In the genomic region with DNA sequence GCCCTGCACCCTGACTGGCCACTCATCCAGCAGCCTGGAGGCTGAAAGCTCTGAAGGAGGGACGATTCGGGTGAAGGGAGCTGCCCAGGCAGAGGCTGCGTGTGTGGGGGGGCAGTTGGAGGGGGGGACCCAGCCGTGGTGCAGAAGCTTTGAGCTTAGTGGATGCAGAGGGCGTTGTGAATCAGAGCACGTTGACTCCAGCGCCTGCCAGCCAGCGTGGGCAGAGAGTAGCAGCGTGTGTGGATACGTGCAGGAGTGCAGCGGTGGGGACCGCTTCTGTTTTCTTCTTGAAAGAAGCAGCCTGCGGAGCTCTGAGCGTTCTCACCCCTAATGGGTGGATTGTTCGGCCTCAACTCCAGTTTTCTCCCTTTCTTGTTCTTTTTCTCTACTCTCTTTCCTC, we compare ENCODE assay signal across 2 cellular contexts.
TF ChIP-seq lines count a peak whose summit lies in the region.

No MANE protein-coding gene starts in this region.

TF ChIP-seq in H1, 55 proteins besides CTCF, POLR2A, EP300 and RAD21:
- no peak for TF ChIP-seq SIN3A (conservative IDR thresholded peaks at IDR 0.05 in 1 of 2, IDR thresholded peaks at IDR 0.05 in 1 of 2; ENCODE audit: low read depth in 1 of 2, low read length in 2 of 2)
- TF ChIP-seq POU5F1 (IDR thresholded peaks at IDR 0.05; ENCODE audit: low read depth, low read length): no peak
- TF ChIP-seq CREB1 (IDR thresholded peaks at IDR 0.05): no peak
- no peak for TF ChIP-seq TAF7 (optimal IDR thresholded peaks at IDR 0.05; ENCODE audit: borderline replicate concordance, low read depth, low read length)
- TF ChIP-seq, protein P1, sequence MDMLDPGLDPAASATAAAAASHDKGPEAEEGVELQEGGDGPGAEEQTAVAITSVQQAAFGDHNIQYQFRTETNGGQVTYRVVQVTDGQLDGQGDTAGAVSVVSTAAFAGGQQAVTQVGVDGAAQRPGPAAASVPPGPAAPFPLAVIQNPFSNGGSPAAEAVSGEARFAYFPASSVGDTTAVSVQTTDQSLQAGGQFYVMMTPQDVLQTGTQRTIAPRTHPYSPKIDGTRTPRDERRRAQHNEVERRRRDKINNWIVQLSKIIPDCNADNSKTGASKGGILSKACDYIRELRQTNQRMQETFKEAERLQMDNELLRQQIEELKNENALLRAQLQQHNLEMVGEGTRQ (IDR thresholded peaks at IDR 0.05; ENCODE audit: low read length): no peak
- TF ChIP-seq, protein P2, sequence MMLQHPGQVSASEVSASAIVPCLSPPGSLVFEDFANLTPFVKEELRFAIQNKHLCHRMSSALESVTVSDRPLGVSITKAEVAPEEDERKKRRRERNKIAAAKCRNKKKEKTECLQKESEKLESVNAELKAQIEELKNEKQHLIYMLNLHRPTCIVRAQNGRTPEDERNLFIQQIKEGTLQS (IDR thresholded peaks at IDR 0.05; ENCODE audit: insufficient read depth, low read depth, low read length): no peak
- no peak for TF ChIP-seq KDM5A (IDR thresholded peaks at IDR 0.05; ENCODE audit: low read length)
- TF ChIP-seq EGR1 (IDR thresholded peaks at IDR 0.05; ENCODE audit: borderline replicate concordance, low read depth, low read length): no peak
- TF ChIP-seq SAP30 (IDR thresholded peaks at IDR 0.05; ENCODE audit: insufficient read depth, insufficient replicate concordance, low read length): no peak
- TF ChIP-seq FOSL1 (IDR thresholded peaks at IDR 0.05; ENCODE audit: insufficient read depth, low read depth, low read length): no peak
- TF ChIP-seq YY1 (IDR thresholded peaks at IDR 0.05; ENCODE audit: low read depth, low read length): no peak
- no peak for TF ChIP-seq RBBP5 (IDR thresholded peaks at IDR 0.05; ENCODE audit: borderline replicate concordance, low read depth, low read length)
- TF ChIP-seq TCF12 (IDR thresholded peaks at IDR 0.05; ENCODE audit: low read depth, low read length): no peak
- no peak for TF ChIP-seq CHD2 (IDR thresholded peaks at IDR 0.05; ENCODE audit: low read length)

TF ChIP-seq in HepG2, 621 proteins besides CTCF, POLR2A, EP300 and RAD21:
- TF ChIP-seq, protein P3, sequence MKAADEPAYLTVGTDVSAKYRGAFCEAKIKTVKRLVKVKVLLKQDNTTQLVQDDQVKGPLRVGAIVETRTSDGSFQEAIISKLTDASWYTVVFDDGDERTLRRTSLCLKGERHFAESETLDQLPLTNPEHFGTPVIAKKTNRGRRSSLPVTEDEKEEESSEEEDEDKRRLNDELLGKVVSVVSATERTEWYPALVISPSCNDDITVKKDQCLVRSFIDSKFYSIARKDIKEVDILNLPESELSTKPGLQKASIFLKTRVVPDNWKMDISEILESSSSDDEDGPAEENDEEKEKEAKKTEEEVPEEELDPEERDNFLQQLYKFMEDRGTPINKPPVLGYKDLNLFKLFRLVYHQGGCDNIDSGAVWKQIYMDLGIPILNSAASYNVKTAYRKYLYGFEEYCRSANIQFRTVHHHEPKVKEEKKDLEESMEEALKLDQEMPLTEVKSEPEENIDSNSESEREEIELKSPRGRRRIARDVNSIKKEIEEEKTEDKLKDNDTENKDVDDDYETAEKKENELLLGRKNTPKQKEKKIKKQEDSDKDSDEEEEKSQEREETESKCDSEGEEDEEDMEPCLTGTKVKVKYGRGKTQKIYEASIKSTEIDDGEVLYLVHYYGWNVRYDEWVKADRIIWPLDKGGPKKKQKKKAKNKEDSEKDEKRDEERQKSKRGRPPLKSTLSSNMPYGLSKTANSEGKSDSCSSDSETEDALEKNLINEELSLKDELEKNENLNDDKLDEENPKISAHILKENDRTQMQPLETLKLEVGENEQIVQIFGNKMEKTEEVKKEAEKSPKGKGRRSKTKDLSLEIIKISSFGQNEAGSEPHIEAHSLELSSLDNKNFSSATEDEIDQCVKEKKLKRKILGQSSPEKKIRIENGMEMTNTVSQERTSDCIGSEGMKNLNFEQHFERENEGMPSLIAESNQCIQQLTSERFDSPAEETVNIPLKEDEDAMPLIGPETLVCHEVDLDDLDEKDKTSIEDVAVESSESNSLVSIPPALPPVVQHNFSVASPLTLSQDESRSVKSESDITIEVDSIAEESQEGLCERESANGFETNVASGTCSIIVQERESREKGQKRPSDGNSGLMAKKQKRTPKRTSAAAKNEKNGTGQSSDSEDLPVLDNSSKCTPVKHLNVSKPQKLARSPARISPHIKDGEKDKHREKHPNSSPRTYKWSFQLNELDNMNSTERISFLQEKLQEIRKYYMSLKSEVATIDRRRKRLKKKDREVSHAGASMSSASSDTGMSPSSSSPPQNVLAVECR (CRISPR knock-in tag; IDR thresholded peaks at IDR 0.05; ENCODE audit: borderline replicate concordance): no peak
- TF ChIP-seq KLF12 (CRISPR knock-in tag; IDR thresholded peaks at IDR 0.05; ENCODE audit: borderline replicate concordance): no peak
- no peak for TF ChIP-seq MEF2D (CRISPR knock-in tag; IDR thresholded peaks at IDR 0.05)
- no peak for TF ChIP-seq SP140L (CRISPR knock-in tag; IDR thresholded peaks at IDR 0.05; ENCODE audit: borderline replicate concordance)
- no peak for TF ChIP-seq PHF20 (CRISPR knock-in tag; IDR thresholded peaks at IDR 0.05)
- no peak for TF ChIP-seq ZNF282 (IDR thresholded peaks at IDR 0.05; ENCODE audit: partially characterized antibody)
- TF ChIP-seq, protein P4, sequence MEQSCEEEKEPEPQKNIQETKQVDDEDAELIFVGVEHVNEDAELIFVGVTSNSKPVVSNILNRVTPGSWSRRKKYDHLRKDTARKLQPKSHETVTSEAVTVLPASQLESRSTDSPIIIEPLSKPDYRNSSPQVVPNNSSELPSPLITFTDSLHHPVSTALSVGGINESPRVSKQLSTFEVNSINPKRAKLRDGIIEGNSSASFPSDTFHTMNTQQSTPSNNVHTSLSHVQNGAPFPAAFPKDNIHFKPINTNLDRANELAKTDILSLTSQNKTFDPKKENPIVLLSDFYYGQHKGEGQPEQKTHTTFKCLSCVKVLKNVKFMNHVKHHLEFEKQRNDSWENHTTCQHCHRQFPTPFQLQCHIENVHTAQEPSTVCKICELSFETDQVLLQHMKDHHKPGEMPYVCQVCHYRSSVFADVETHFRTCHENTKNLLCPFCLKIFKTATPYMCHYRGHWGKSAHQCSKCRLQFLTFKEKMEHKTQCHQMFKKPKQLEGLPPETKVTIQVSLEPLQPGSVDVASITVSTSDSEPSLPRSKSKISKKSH (CRISPR knock-in tag; IDR thresholded peaks at IDR 0.05; ENCODE audit: borderline replicate concordance): no peak
- TF ChIP-seq, protein P5, sequence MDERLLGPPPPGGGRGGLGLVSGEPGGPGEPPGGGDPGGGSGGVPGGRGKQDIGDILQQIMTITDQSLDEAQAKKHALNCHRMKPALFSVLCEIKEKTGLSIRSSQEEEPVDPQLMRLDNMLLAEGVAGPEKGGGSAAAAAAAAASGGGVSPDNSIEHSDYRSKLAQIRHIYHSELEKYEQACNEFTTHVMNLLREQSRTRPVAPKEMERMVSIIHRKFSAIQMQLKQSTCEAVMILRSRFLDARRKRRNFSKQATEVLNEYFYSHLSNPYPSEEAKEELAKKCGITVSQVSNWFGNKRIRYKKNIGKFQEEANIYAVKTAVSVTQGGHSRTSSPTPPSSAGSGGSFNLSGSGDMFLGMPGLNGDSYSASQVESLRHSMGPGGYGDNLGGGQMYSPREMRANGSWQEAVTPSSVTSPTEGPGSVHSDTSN (CRISPR knock-in tag; IDR thresholded peaks at IDR 0.05): no peak
- TF ChIP-seq, protein P6, sequence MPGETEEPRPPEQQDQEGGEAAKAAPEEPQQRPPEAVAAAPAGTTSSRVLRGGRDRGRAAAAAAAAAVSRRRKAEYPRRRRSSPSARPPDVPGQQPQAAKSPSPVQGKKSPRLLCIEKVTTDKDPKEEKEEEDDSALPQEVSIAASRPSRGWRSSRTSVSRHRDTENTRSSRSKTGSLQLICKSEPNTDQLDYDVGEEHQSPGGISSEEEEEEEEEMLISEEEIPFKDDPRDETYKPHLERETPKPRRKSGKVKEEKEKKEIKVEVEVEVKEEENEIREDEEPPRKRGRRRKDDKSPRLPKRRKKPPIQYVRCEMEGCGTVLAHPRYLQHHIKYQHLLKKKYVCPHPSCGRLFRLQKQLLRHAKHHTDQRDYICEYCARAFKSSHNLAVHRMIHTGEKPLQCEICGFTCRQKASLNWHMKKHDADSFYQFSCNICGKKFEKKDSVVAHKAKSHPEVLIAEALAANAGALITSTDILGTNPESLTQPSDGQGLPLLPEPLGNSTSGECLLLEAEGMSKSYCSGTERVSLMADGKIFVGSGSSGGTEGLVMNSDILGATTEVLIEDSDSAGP (CRISPR knock-in tag; IDR thresholded peaks at IDR 0.05; ENCODE audit: borderline replicate concordance): no peak
- no peak for TF ChIP-seq ASH2L (IDR thresholded peaks at IDR 0.05; ENCODE audit: insufficient read length, low read depth, low read length)
- no peak for TF ChIP-seq NBN (conservative IDR thresholded peaks at IDR 0.05)
- TF ChIP-seq RNF2 (conservative IDR thresholded peaks at IDR 0.05; ENCODE audit: low read depth): no peak
- no peak for TF ChIP-seq ZBTB1 (CRISPR knock-in tag; IDR thresholded peaks at IDR 0.05; ENCODE audit: borderline replicate concordance)
- no peak for TF ChIP-seq ZNF546 (CRISPR knock-in tag; conservative IDR thresholded peaks at IDR 0.05)
- no peak for TF ChIP-seq ZFAT (CRISPR knock-in tag; conservative IDR thresholded peaks at IDR 0.05)
